11 cellular contexts compared by ENCODE assay signal in the genomic region with DNA sequence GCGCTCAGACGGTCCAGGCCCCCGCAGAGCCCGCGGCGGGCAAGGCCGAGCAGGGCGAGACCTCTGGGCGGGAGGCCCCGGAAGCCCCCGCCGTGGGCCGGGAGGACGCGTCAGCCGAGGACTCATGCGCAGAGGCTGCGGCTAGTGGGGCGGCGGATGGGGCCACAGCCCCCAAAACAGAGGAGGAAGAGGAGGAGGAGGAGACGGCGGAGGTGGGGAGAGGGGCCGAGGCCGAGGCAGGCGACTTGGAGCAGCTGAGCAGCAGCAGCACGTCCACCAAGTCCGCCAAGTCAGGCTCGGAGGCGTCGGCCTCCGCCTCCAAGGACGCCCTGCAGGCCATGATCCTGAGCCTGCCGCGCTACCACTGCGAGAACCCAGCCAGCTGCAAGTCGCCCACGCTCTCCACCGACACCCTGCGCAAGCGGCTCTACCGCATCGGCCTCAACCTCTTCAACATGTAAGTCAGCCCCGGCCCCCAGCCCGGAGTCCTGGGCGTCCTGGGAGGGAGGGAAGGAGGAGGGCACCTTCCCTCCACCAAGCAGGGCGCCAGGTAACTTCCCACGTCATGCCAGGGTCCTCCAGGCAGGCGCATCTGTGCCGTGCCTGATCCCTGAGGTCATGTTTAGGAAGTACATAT.
DNase-seq lines count a peak whose midpoint lies in the region; ATAC-seq and TF ChIP-seq lines count a peak whose summit lies in the region.
"Had no signal": no experiment of that assay in that cellular context is flagged by ENCODE, and none has a peak within 500 bp of the region (broad histone marks: within the 10 kb centered on the region; RNA-seq: fewer than 3 reads in every experiment).

No MANE protein-coding gene starts in this region.

- no peak for TF ChIP-seq CTCF in heart right ventricle (IDR thresholded peaks at IDR 0.05)
- no peak for TF ChIP-seq CTCF in chondrocyte (IDR thresholded peaks at IDR 0.05)

- H3K4me1 Mint-ChIP-seq in activated T-cell treated with anti-CD3 and anti-CD28 coated beads, Interleukin-2, amount 50 U/mL, for 24 hours (ENCODE audit: low read depth): peaks cover 10% of the 10 kb centered on the region
- H3K4me1 Mint-ChIP-seq in chondrocyte (ENCODE audit: low read depth): peaks cover 7% of the 10 kb centered on the region

- peak; percentile 30 for DNase-seq in Ammon's horn (ENCODE audit: low spot score)
- peak; percentile 56 for DNase-seq in activated T-cell treated with anti-CD3 and anti-CD28 coated beads, Interleukin-2, amount 50 U/mL, for 24 hours
- peak; percentile 26 to 28 for DNase-seq in heart right ventricle
- peak; percentile 62 for DNase-seq in sciatic nerve (ENCODE audit: low spot score)
- DNase-seq in chondrocyte (ENCODE audit: low spot score): no peak
- no peak for DNase-seq in activated effector memory CD4-positive, alpha-beta T cell treated with Interleukin-2 at 50 U/mL for 16 hours
- no peak for DNase-seq in middle frontal gyrus (ENCODE audit: extremely low spot score, low spot score)
- DNase-seq: Caco-2, mucosa of descending colon, SHP77 had no signal

- no peaks in the 10 kb centered on the region for H3K36me3 ChIP-seq in heart right ventricle

- H3K9me3 ChIP-seq in heart right ventricle: no peaks in the 10 kb centered on the region
- H3K9me3 ChIP-seq: Caco-2, mucosa of descending colon had no signal

- H3K4me3 Mint-ChIP-seq in activated T-cell treated with anti-CD3 and anti-CD28 coated beads, Interleukin-2, amount 50 U/mL, for 24 hours: peak overlapping the region; percentile 71
- H3K4me3 Mint-ChIP-seq in chondrocyte (ENCODE audit: unreplicated experiment): no peak overlapping the region

- peaks cover 0 to 38% (median 15%) of the 10 kb centered on the region in 9 donors for H3K4me1 ChIP-seq in heart right ventricle

- 13 to 19% methylated on average over 46 to 48 of the region's 49 CpGs for WGBS in heart right ventricle, 2 donors

- H3K27ac ChIP-seq in heart right ventricle: peak overlapping the region in 3 of 10 donors; percentile 7 to 52 (median 49)

- H3K27me3 Mint-ChIP-seq in activated T-cell treated with anti-CD3 and anti-CD28 coated beads, Interleukin-2, amount 50 U/mL, for 24 hours: peaks cover 35% of the 10 kb centered on the region
- H3K27me3 Mint-ChIP-seq in chondrocyte (ENCODE audit: low read depth): peaks cover 47% of the 10 kb centered on the region

- no peaks in the 10 kb centered on the region for H3K36me3 Mint-ChIP-seq in activated T-cell treated with anti-CD3 and anti-CD28 coated beads, Interleukin-2, amount 50 U/mL, for 24 hours (ENCODE audit: low read depth)
- no peaks in the 10 kb centered on the region for H3K36me3 Mint-ChIP-seq in chondrocyte (ENCODE audit: low read depth)

- H3K4me3 ChIP-seq in heart right ventricle: peak overlapping the region; percentile 19 to 61 (median 50)
- H3K4me3 ChIP-seq: mucosa of descending colon had no signal

- ATAC-seq in heart right ventricle: peak in 7 of 8 donors; percentile 53 to 71 (median 57)
- ATAC-seq in sciatic nerve: peak; percentile 68
- no peak for ATAC-seq in HG03457 (IDR thresholded peaks at IDR 0.05; ENCODE audit: unreplicated experiment)
- ATAC-seq: mucosa of descending colon had no signal

- intact Hi-C loops in heart right ventricle (cut with DNase I) (no loop called here), sciatic nerve (cut with DNase I) (no loop called here)

- peaks cover 5 to 41% (median 31%) of the 10 kb centered on the region in 7 donors for H3K27me3 ChIP-seq in heart right ventricle

- H3K9me3 Mint-ChIP-seq in activated T-cell treated with anti-CD3 and anti-CD28 coated beads, Interleukin-2, amount 50 U/mL, for 24 hours: no peaks in the 10 kb centered on the region
- H3K9me3 Mint-ChIP-seq in chondrocyte (ENCODE audit: low read depth): no peaks in the 10 kb centered on the region

- no peak overlapping the region for H3K27ac Mint-ChIP-seq in activated T-cell treated with anti-CD3 and anti-CD28 coated beads, Interleukin-2, amount 50 U/mL, for 24 hours
- H3K27ac Mint-ChIP-seq in chondrocyte (ENCODE audit: unreplicated experiment): no peak overlapping the region

Comparison
In these comparisons a context has a peak if more than half of its experiments do, and no peak if none do; other contexts are left out.
1. DNase-seq: peak in Ammon's horn (single experiment), activated T-cell treated with anti-CD3 and anti-CD28 coated beads, Interleukin-2, amount 50 U/mL, for 24 hours (single experiment), heart right ventricle (2 of 2) and sciatic nerve (single experiment); none in chondrocyte (single experiment), activated effector memory CD4-positive, alpha-beta T cell treated with Interleukin-2 at 50 U/mL for 16 hours (single experiment) and middle frontal gyrus (single experiment).